ENCODE assay signal across 8 cellular contexts in the genomic region with DNA sequence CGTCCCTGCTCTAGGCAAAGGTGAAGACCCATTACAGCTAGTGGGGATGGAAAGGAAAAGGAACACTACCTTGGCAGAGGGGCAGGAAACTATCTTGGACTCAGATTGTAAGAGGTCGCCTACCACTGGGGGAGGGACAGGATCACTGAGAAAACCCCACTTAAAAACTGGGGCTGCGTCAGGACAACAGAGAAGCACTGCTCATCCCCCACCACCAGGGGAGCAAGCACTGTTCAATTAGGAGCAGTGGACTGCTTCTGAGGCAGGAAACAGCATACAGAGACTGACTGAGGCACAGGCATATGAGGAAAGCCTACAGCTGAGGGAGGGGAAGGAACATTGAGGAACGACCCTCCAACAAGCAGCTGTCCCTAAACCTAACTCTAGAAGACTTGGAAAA. TPM values are rescaled to one million over a fixed set of nuclear protein-coding genes. Genes with fewer than 3 reads are reported as not detected.
A peak's percentile ranks its signal among the peaks of the same experiment; 100 is the strongest.
DNase-seq lines count a peak whose midpoint lies in the region; ATAC-seq and TF ChIP-seq lines count a peak whose summit lies in the region.

No MANE protein-coding gene starts in this region.

- H3K27me3 Mint-ChIP-seq in activated naive CD4-positive, alpha-beta T cell treated with anti-CD3 and anti-CD28 coated beads, Interleukin-2, amount 10 ng/mL, durations not matched to agents 7 days and 5 days: peaks cover 17% of the 10 kb centered on the region
- no peaks in the 10 kb centered on the region for H3K27me3 Mint-ChIP-seq in progenitor cell of endocrine pancreas

- H3K36me3 Mint-ChIP-seq in activated naive CD4-positive, alpha-beta T cell treated with anti-CD3 and anti-CD28 coated beads, Interleukin-2, amount 10 ng/mL, durations not matched to agents 7 days and 5 days: no peaks in the 10 kb centered on the region
- H3K36me3 Mint-ChIP-seq in progenitor cell of endocrine pancreas (ENCODE audit: insufficient read depth): peaks cover 73% of the 10 kb centered on the region

- peak; percentile 39 for TF ChIP-seq CTCF in progenitor cell of endocrine pancreas (IDR thresholded peaks at IDR 0.05; ENCODE audit: unreplicated experiment)

- H3K9me3 Mint-ChIP-seq in activated naive CD4-positive, alpha-beta T cell treated with anti-CD3 and anti-CD28 coated beads, Interleukin-2, amount 10 ng/mL, durations not matched to agents 7 days and 5 days: no peaks in the 10 kb centered on the region
- H3K9me3 Mint-ChIP-seq in progenitor cell of endocrine pancreas (ENCODE audit: low read depth): peaks cover 32% of the 10 kb centered on the region

- CTCF ChIA-PET in activated naive CD4-positive, alpha-beta T cell treated with anti-CD3 and anti-CD28 coated beads, Interleukin-2, amount 10 ng/mL, durations not matched to agents 7 days and 5 days (lab: Charles Lee): interaction anchor here (3.6 kb wide), 1 partner anchor 23 kb away, joined by 12 read pairs; no protein-coding TSS in a partner anchor

- H3K27ac Mint-ChIP-seq in activated naive CD4-positive, alpha-beta T cell treated with anti-CD3 and anti-CD28 coated beads, Interleukin-2, amount 10 ng/mL, durations not matched to agents 7 days and 5 days: no peak overlapping the region
- H3K27ac Mint-ChIP-seq in progenitor cell of endocrine pancreas: no peak overlapping the region

- peak; percentile 7 for DNase-seq in EH (ENCODE audit: low read depth)
- peak; percentile 44 for DNase-seq in activated naive CD4-positive, alpha-beta T cell treated with anti-CD3 and anti-CD28 coated beads, Interleukin-2, amount 10 ng/mL, durations not matched to agents 7 days and 5 days
- no peak for DNase-seq in progenitor cell of endocrine pancreas (ENCODE audit: low spot score, unreplicated experiment)
- DNase-seq in kidney glomerular epithelial cell (lab: John Stamatoyannopoulos, UW): no peak
- no peak for DNase-seq in medulla oblongata (ENCODE audit: extremely low spot score)
- DNase-seq in NK-92 (lab: John Stamatoyannopoulos, UW; ENCODE audit: unreplicated experiment): no peak

- no peak overlapping the region for H3K4me3 Mint-ChIP-seq in activated naive CD4-positive, alpha-beta T cell treated with anti-CD3 and anti-CD28 coated beads, Interleukin-2, amount 10 ng/mL, durations not matched to agents 7 days and 5 days
- H3K4me3 Mint-ChIP-seq in progenitor cell of endocrine pancreas (ENCODE audit: low read depth): no peak overlapping the region

- no peaks in the 10 kb centered on the region for H3K4me1 Mint-ChIP-seq in activated naive CD4-positive, alpha-beta T cell treated with anti-CD3 and anti-CD28 coated beads, Interleukin-2, amount 10 ng/mL, durations not matched to agents 7 days and 5 days
- H3K4me1 Mint-ChIP-seq in progenitor cell of endocrine pancreas (ENCODE audit: low read depth): no peaks in the 10 kb centered on the region

- ATAC-seq in GM19328 (IDR thresholded peaks at IDR 0.05; ENCODE audit: unreplicated experiment) (peak; percentile 98), HG03342 (IDR thresholded peaks at IDR 0.05; ENCODE audit: unreplicated experiment) (peak; percentile 89)

RNA-seq across cellular contexts. Expression of gene DLAT, which starts 20.8 kb away (rescaled TPM):
- total RNA-seq in progenitor cell of endocrine pancreas: 36.7 and 38.7 TPM in 2 replicates

Comparison
In these comparisons a context has a peak if more than half of its experiments do, and no peak if none do; other contexts are left out.
1. DNase-seq: peak in EH (single experiment) and activated naive CD4-positive, alpha-beta T cell treated with anti-CD3 and anti-CD28 coated beads, Interleukin-2, amount 10 ng/mL, durations not matched to agents 7 days and 5 days (single experiment); none in progenitor cell of endocrine pancreas (single experiment), kidney glomerular epithelial cell (single experiment), medulla oblongata (single experiment) and NK-92 (single experiment).